Comparison of ENCODE assay signal across 10 cellular contexts in genomic region chr15:45456212-45457106, GRCh38.
DNase-seq lines count a peak whose midpoint lies in the region; ATAC-seq, FAIRE-seq and TF ChIP-seq lines count a peak whose summit lies in the region.
"Had no signal": no experiment of that assay in that cellular context is flagged by ENCODE, and none has a peak within 500 bp of the region (broad histone marks: within the 10 kb centered on the region; RNA-seq: fewer than 3 reads in every experiment).

No MANE protein-coding gene starts in this region.

- H3K4me2 ChIP-seq in GM12878 (ENCODE audit: control insufficient read depth, insufficient read depth) = peak overlapping the region; percentile 39; the same call in 1 of the 2 replicates

- CTCF ChIA-PET in GM12878 (lab: Yijun Ruan, JAX) = interaction anchor here (0.6 to 8.2 kb wide), 48 partner anchors 10 to 333 kb away, joined by 3 to 245 read pairs (median 5); partner anchors contain the start of genes BLOC1S6 and SQOR

- no peak for TF ChIP-seq EP300 in GM12878 (IDR thresholded peaks at IDR 0.05; ENCODE audit: borderline replicate concordance in 1 of 2, control insufficient read depth in 1 of 2, low read depth in 2 of 2, low read length in 2 of 2)

- H3K27me3 ChIP-seq in GM12878 (replicated peaks in 1 of 2; ENCODE audit: control insufficient read depth in 2 of 2, insufficient read depth in 2 of 2, low read length in 1 of 2) = no peaks in the 10 kb centered on the region

- no TSS peak for BruUV-seq in GM12878 (replicated peaks; lab: Mats Ljungman, UMichigan)

- H3K27ac ChIP-seq in GM12878 (ENCODE audit: control insufficient read depth, insufficient read depth) = no peak overlapping the region

- POLR2A ChIA-PET in GM12878 (lab: Charles Lee) = no interaction called here

- TF ChIP-seq CTCF in GM12878 (IDR thresholded peaks at IDR 0.05 in 2 of 3, conservative IDR thresholded peaks at IDR 0.05 in 1 of 3; ENCODE audit: control insufficient read depth in 2 of 3, extremely low read depth in 1 of 3, insufficient read depth in 1 of 3, low read depth in 3 of 3, low read length in 3 of 3) = no peak

- H3K9me3 ChIP-seq in GM12878 (replicated peaks; ENCODE audit: control insufficient read depth, insufficient read depth, low read length) = no peaks in the 10 kb centered on the region; the same call in 2 of the 3 replicates

- peak; percentile 33 for ATAC-seq in HG03342 (IDR thresholded peaks at IDR 0.05; ENCODE audit: unreplicated experiment)
- peak; percentile 41 for ATAC-seq in GM12878
- ATAC-seq in left colon = peak; percentile 64

- peak; percentile 98 for DNase-seq in A172 (ENCODE audit: low spot score)
- DNase-seq in T-helper 9 cell = peak; percentile 61
- DNase-seq in GM12878 (ENCODE audit: low read depth, low spot score) = peak; percentile 33
- DNase-seq in left colon = peak in 1 of 2 donors; percentile 78
- DNase-seq in stimulated activated CD8-positive, alpha-beta memory T cell treated with anti-CD3 and anti-CD28 coated beads, Interleukin-15, amount 100 ng/mL, for 1 hour (ENCODE audit: low read depth) = peak; percentile 28
- DNase-seq in DMS79 treated with DMSO at 0.1 percent for 48 hours (lab: John Stamatoyannopoulos, UW) = no peak
- no peak for DNase-seq in NCI-H2081 (lab: John Stamatoyannopoulos, UW)

- SMC1A ChIA-PET in GM12878 (lab: Charles Lee; ENCODE audit: uncharacterized antibody, unreplicated experiment) = interaction anchor here (0.6 to 4.7 kb wide), 25 partner anchors 15 to 292 kb away, joined by 3 to 115 read pairs (median 5); partner anchors contain the start of gene BLOC1S6

- in situ Hi-C loops in GM12878 (cut with MboI) = loop anchor here (5.0 kb wide), 1 partner anchor 156 kb away; no protein-coding TSS in a partner anchor

- RAD21 ChIA-PET in GM12878 (lab: Charles Lee; ENCODE audit: unreplicated experiment) = interaction anchor here (0.7 to 4.9 kb wide), 27 partner anchors 14 to 420 kb away, joined by 3 to 83 read pairs (median 4); partner anchors contain the start of gene BLOC1S6

- no peak overlapping the region for H2AFZ ChIP-seq in GM12878 (ENCODE audit: control insufficient read depth, low read depth, low read length)

- TF ChIP-seq POLR2A in GM12878 (IDR thresholded peaks at IDR 0.05; ENCODE audit: low read depth, low read length) = no peak

- TF ChIP-seq RAD21 in GM12878 (IDR thresholded peaks at IDR 0.05; ENCODE audit: insufficient read depth, low read depth, low read length) = no peak

- intact Hi-C loops in GM12878 (cut with micrococcal nuclease; ENCODE audit: unreplicated experiment) = loop anchor here (1.0 to 10.0 kb wide), 5 partner anchors 34 to 294 kb away; a partner anchor contains a TSS
- intact Hi-C loops in left colon (cut with DNase I, micrococcal nuclease) = loop anchor here in 1 of 2 donors (5.0 kb wide), 1 partner anchor 156 kb away; no protein-coding TSS in a partner anchor

- H4K20me1 ChIP-seq in GM12878 (ENCODE audit: control insufficient read depth, insufficient read depth) = no peaks in the 10 kb centered on the region

- no peak for FAIRE-seq in GM12878 (lab: Jason Lieb, UNC)
- FAIRE-seq: endometrium, G401.6 had no signal

- no peaks in the 10 kb centered on the region for H3K79me2 ChIP-seq in GM12878 (ENCODE audit: control insufficient read depth, insufficient read depth, low read length)

- H3K4me1 ChIP-seq in GM12878 (ENCODE audit: control insufficient read depth, insufficient read depth, low read length) = peaks cover 24% of the 10 kb centered on the region

- H3K4me3 ChIP-seq in GM12878 = no peak overlapping the region

- H3K36me3 ChIP-seq in GM12878 (ENCODE audit: control insufficient read depth in 2 of 2, insufficient read depth in 2 of 2, low read length in 1 of 2) = no peaks in the 10 kb centered on the region

- WGBS in GM12878 (ENCODE audit: insufficient coverage, insufficient replicate concordance, low lambda C conversion rate, missing lambda C conversion rate) = 41% methylated on average over 22 of the region's 22 CpGs

- H3K9ac ChIP-seq in GM12878 (ENCODE audit: control insufficient read depth, insufficient read depth, low read length) = no peak overlapping the region

TF ChIP-seq in GM12878, 131 proteins besides CTCF, POLR2A, EP300 and RAD21 (continues in another document):
- peak; percentile 52 for TF ChIP-seq JUNB (IDR thresholded peaks at IDR 0.05)
- 0 out of 2 replicates have a peak, but pooled peaks have one; percentile 21 for TF ChIP-seq YY1 (IDR thresholded peaks at IDR 0.05; ENCODE audit: low read depth, low read length)
- peak; percentile 69 to 82 for TF ChIP-seq IKZF2 (IDR thresholded peaks at IDR 0.05)
- peak; percentile 78 for TF ChIP-seq IKZF1 (conservative IDR thresholded peaks at IDR 0.05)
- peak; percentile 49; the same call in 1 of the 2 replicates for TF ChIP-seq ZNF687 (IDR thresholded peaks at IDR 0.05)
- TF ChIP-seq CREB1 (IDR thresholded peaks at IDR 0.05; ENCODE audit: low read depth) = peak; percentile 65; the same call in 1 of the 2 replicates
- no peak for TF ChIP-seq ZNF217 (IDR thresholded peaks at IDR 0.05)
- peak; percentile 52 for TF ChIP-seq JUND (IDR thresholded peaks at IDR 0.05; ENCODE audit: low read depth, low read length)
- peak; percentile 79 for TF ChIP-seq RUNX3 (IDR thresholded peaks at IDR 0.05; ENCODE audit: low read length)
- peak; percentile 48 for TF ChIP-seq DPF2 (IDR thresholded peaks at IDR 0.05)
- no peak for TF ChIP-seq E2F8 (IDR thresholded peaks at IDR 0.05; ENCODE audit: low read depth, partially characterized antibody)
- TF ChIP-seq ATF7 (IDR thresholded peaks at IDR 0.05; ENCODE audit: low read depth) = peak; percentile 98
- TF ChIP-seq CHD4 (IDR thresholded peaks at IDR 0.05) = no peak
- TF ChIP-seq ZZZ3 (IDR thresholded peaks at IDR 0.05; ENCODE audit: control insufficient read depth, insufficient read length, low read depth) = no peak
- TF ChIP-seq ZBTB33 (IDR thresholded peaks at IDR 0.05) = 0 out of 2 replicates have a peak, but pooled peaks have one; percentile 51
- TF ChIP-seq IRF4 (IDR thresholded peaks at IDR 0.05; ENCODE audit: low read depth, low read length) = peak; percentile 51; the same call in 1 of the 2 replicates

Comparison
In these comparisons a context has a peak if more than half of its experiments do, and no peak if none do; other contexts are left out.
1. DNase-seq: peak in A172 (single experiment), T-helper 9 cell (single experiment), GM12878 (single experiment) and stimulated activated CD8-positive, alpha-beta memory T cell treated with anti-CD3 and anti-CD28 coated beads, Interleukin-15, amount 100 ng/mL, for 1 hour (single experiment); none in DMS79 treated with DMSO at 0.1 percent for 48 hours (single experiment) and NCI-H2081 (0 of 2).
2. Peak in every context shown above with its lines, with median percentiles within 50 percentile points of each other: ATAC-seq.